ENCODE assay signal across 10 cellular contexts in genomic region chr16:16879567-16880251, GRCh38.
"Had no signal": no experiment of that assay in that cellular context is flagged by ENCODE, and none has a peak within 500 bp of the region (broad histone marks: within the 10 kb centered on the region; RNA-seq: fewer than 3 reads in every experiment).

No MANE protein-coding gene starts in this region.

- H3K9me3 Mint-ChIP-seq: H9 had no signal

- H3K4me3 ChIP-seq: GM23248 had no signal

- DNase-seq: GM23248, GOT3, H9, HCEC 1CT, HFFc6, IMR-90, KBM-7 had no signal

- FAIRE-seq: H54 had no signal

- H2AFZ ChIP-seq: GM23248 had no signal

- H3K27ac ChIP-seq: GM23248, HL-60, KMS-11 had no signal

- H3K4me3 Mint-ChIP-seq: H9, HFFc6 had no signal

- H3K9ac ChIP-seq: GM23248, KMS-11 had no signal

- H3K4me2 ChIP-seq: KMS-11 had no signal

- H3K27ac Mint-ChIP-seq: H9, HFFc6 had no signal
